1 cellular context compared by ENCODE assay signal in genomic region chr10:102245101-102245931, GRCh38.
TF ChIP-seq lines count a peak whose summit lies in the region.

Gene GBF1 (plus strand): TSS chr10:102245532. CDS start chr10:102258939, 13,407 bp downstream.

TF ChIP-seq in HepG2, 621 proteins besides CTCF, POLR2A, EP300 and RAD21 (continued from another document and continues in another):
- no peak for TF ChIP-seq BCLAF1 (IDR thresholded peaks at IDR 0.05)
- TF ChIP-seq HMGXB4 (CRISPR knock-in tag; IDR thresholded peaks at IDR 0.05; ENCODE audit: borderline replicate concordance in 1 of 2, low read depth in 1 of 2) = peak in 1 of 2 experiments; percentile 21; a peak in 1 of 4 replicates
- no peak for TF ChIP-seq E2F5 (CRISPR knock-in tag; conservative IDR thresholded peaks at IDR 0.05)
- peak; percentile 63; the same call in 1 of the 2 replicates for TF ChIP-seq ZNF773 (CRISPR knock-in tag; IDR thresholded peaks at IDR 0.05; ENCODE audit: borderline replicate concordance)
- TF ChIP-seq ZSCAN5A (CRISPR knock-in tag; IDR thresholded peaks at IDR 0.05; ENCODE audit: borderline replicate concordance) = no peak
- no peak for TF ChIP-seq FIP1L1 (IDR thresholded peaks at IDR 0.05; ENCODE audit: borderline replicate concordance, insufficient read depth, low read depth, low read length)
- TF ChIP-seq ZNF570 (CRISPR knock-in tag; IDR thresholded peaks at IDR 0.05; ENCODE audit: borderline replicate concordance) = no peak
- peak; percentile 80 for TF ChIP-seq YEATS2 (CRISPR knock-in tag; IDR thresholded peaks at IDR 0.05; ENCODE audit: borderline replicate concordance)
- no peak for TF ChIP-seq ZNF770 (CRISPR knock-in tag; IDR thresholded peaks at IDR 0.05)
- peak; percentile 63; the same call in 1 of the 2 replicates for TF ChIP-seq KDM3A (CRISPR knock-in tag; IDR thresholded peaks at IDR 0.05; ENCODE audit: low read depth)
- no peak for TF ChIP-seq ZNF597 (CRISPR knock-in tag; IDR thresholded peaks at IDR 0.05)
- no peak for TF ChIP-seq PRDM4 (CRISPR knock-in tag; IDR thresholded peaks at IDR 0.05; ENCODE audit: borderline replicate concordance)
- TF ChIP-seq ZNF720 (CRISPR knock-in tag; IDR thresholded peaks at IDR 0.05) = no peak
- 0 out of 2 replicates have a peak, but pooled peaks have one; percentile 54 for TF ChIP-seq AFF4 (CRISPR knock-in tag; IDR thresholded peaks at IDR 0.05)
- no peak; the same call in 1 of the 2 replicates for TF ChIP-seq ZNF747 (CRISPR knock-in tag; IDR thresholded peaks at IDR 0.05; ENCODE audit: borderline replicate concordance)
- no peak for TF ChIP-seq PATZ1 (CRISPR knock-in tag; IDR thresholded peaks at IDR 0.05)
- TF ChIP-seq ZNF883 (CRISPR knock-in tag; IDR thresholded peaks at IDR 0.05; ENCODE audit: not compliant biosample characterization) = peak; percentile 46
- TF ChIP-seq NFE2 (CRISPR knock-in tag; IDR thresholded peaks at IDR 0.05) = no peak
- TF ChIP-seq FOXP4 (CRISPR knock-in tag; IDR thresholded peaks at IDR 0.05) = no peak
- no peak for TF ChIP-seq RAD51 (IDR thresholded peaks at IDR 0.05; ENCODE audit: borderline replicate concordance)
